In genomic region chr20:31811796-31812728, GRCh38 we compare ENCODE assay signal across 11 cellular contexts. TPM values are rescaled to one million over a fixed set of nuclear protein-coding genes. Genes with fewer than 3 reads are reported as not detected.
A peak's percentile ranks its signal among the peaks of the same experiment; 100 is the strongest.
DNase-seq lines count a peak whose midpoint lies in the region; ATAC-seq and TF ChIP-seq lines count a peak whose summit lies in the region.
"Had no signal": no experiment of that assay in that cellular context is flagged by ENCODE, and none has a peak within 500 bp of the region (broad histone marks: within the 10 kb centered on the region; RNA-seq: fewer than 3 reads in every experiment).

No MANE protein-coding gene starts in this region.

- no peak for ATAC-seq in HG03108 (IDR thresholded peaks at IDR 0.05; ENCODE audit: unreplicated experiment)

- no peak for TF ChIP-seq CTCF in fibroblast of villous mesenchyme (IDR thresholded peaks at IDR 0.05; ENCODE audit: insufficient read depth, low read depth, low read length)
- TF ChIP-seq CTCF in retinal pigment epithelial cell (conservative IDR thresholded peaks at IDR 0.05; ENCODE audit: low read depth, low read length) = no peak

- peak; percentile 75 for DNase-seq in HS-27A (ENCODE audit: low read depth)
- peak; percentile 14 for DNase-seq in T1000 (lab: John Stamatoyannopoulos, UW)
- DNase-seq in fibroblast of villous mesenchyme (ENCODE audit: low read depth) = peak; percentile 93
- peak; percentile 38 for DNase-seq in retinal pigment epithelial cell (ENCODE audit: low read depth)
- no peak for DNase-seq in GF-D8 (lab: John Stamatoyannopoulos, UW)
- DNase-seq in activated naive CD4-positive, alpha-beta T cell treated with anti-CD3 and anti-CD28 coated beads, Interleukin-2, amount 50 U/mL, for 16 hours = no peak
- DNase-seq in SKM-1 treated with dmso at 0.1 percent for 144 hours (lab: John Stamatoyannopoulos, UW; ENCODE audit: unreplicated experiment) = no peak
- DNase-seq: activated CD4-positive, alpha-beta T cell treated with anti-CD3 and anti-CD28 coated beads for 1 hour; activated naive CD8-positive, alpha-beta T cell treated with anti-CD3 and anti-CD28 coated beads for 36 hours had no signal

- H3K4me3 ChIP-seq in fibroblast of villous mesenchyme (ENCODE audit: low read depth, low read length) = no peak overlapping the region
- H3K4me3 ChIP-seq in retinal pigment epithelial cell (ENCODE audit: low read length) = no peak overlapping the region

RNA-seq across cellular contexts. Expression of gene MYLK2, which starts 7.1 kb away (rescaled TPM):
- total RNA-seq in fibroblast of villous mesenchyme = under 0.01 and 0.32 TPM in 2 replicates
- total RNA-seq: mesenteric fat pad had no signal

RNA-seq across cellular contexts. Expression of gene FOXS1, which starts 33.3 kb away (rescaled TPM):
- 1.7 and 2.9 TPM in 2 replicates for total RNA-seq in fibroblast of villous mesenchyme
- total RNA-seq: activated naive CD8-positive, alpha-beta T cell treated with anti-CD3 and anti-CD28 coated beads for 36 hours; mesenteric fat pad had no signal

RNA-seq across cellular contexts. Expression of gene DUSP15, which starts 58.3 kb away (rescaled TPM):
- total RNA-seq in fibroblast of villous mesenchyme = 0.32 TPM in 1 of 2 replicates, not detected in the other
- total RNA-seq: activated naive CD8-positive, alpha-beta T cell treated with anti-CD3 and anti-CD28 coated beads for 36 hours had no signal

RNA-seq across cellular contexts. Expression of gene TTLL9, which starts 58.4 kb away (rescaled TPM):
- total RNA-seq in fibroblast of villous mesenchyme = not detected in 2 replicates
- total RNA-seq: activated naive CD8-positive, alpha-beta T cell treated with anti-CD3 and anti-CD28 coated beads for 36 hours had no signal

Comparison
In these comparisons a context has a peak if more than half of its experiments do, and no peak if none do; other contexts are left out.
1. DNase-seq: peak in HS-27A (single experiment), T1000 (single experiment), fibroblast of villous mesenchyme (single experiment) and retinal pigment epithelial cell (single experiment); none in GF-D8 (single experiment), activated naive CD4-positive, alpha-beta T cell treated with anti-CD3 and anti-CD28 coated beads, Interleukin-2, amount 50 U/mL, for 16 hours (single experiment) and SKM-1 treated with dmso at 0.1 percent for 144 hours (single experiment).